Comparison of ENCODE assay signal across 34 cellular contexts in genomic region chr3:87710028-87710427, GRCh38.
"Had no signal": no experiment of that assay in that cellular context is flagged by ENCODE, and none has a peak within 500 bp of the region (broad histone marks: within the 10 kb centered on the region; RNA-seq: fewer than 3 reads in every experiment).

No MANE protein-coding gene starts in this region.

- DNase-seq: activated B cell treated with CpG ODN at 0.5 μM for 24 hours; activated CD4-positive, alpha-beta memory T cell treated with anti-CD3 and anti-CD28 coated beads for 36 hours; activated CD4-positive, alpha-beta T cell treated with anti-CD3 and anti-CD28 coated beads for 4 hours; activated CD4-positive, alpha-beta T cell treated with anti-CD3 and anti-CD28 coated beads, Interleukin-2, amount 10 ng/mL, durations not matched to agents 24 days and 14 days; activated CD4-positive, alpha-beta T cell treated with anti-CD3 and anti-CD28 coated beads, Interleukin-2, amount 50 U/mL, for 1 hour; activated CD4-positive, alpha-beta T cell treated with anti-CD3 and anti-CD28 coated beads, Interleukin-2, amount 50 U/mL, for 4 hours; activated CD4-positive, CD25-positive, alpha-beta regulatory T cell treated with anti-CD3 and anti-CD28 coated beads, Interleukin-2, amount 50 U/mL, for 72 hours; activated CD8-positive, alpha-beta memory T cell treated with anti-CD3 and anti-CD28 coated beads, Interleukin-2, amount 50 U/mL, for 4 hours; activated CD8-positive, alpha-beta T cell treated with anti-CD3 and anti-CD28 coated beads for 36 hours; activated effector memory CD4-positive, alpha-beta T cell treated with anti-CD3 and anti-CD28 coated beads, Interleukin-2, amount 50 U/mL, for 16 hours; activated gamma-delta T cell treated with Interleukin-2 at 50 U/mL for 16 hours; activated naive CD4-positive, alpha-beta T cell; activated naive CD4-positive, alpha-beta T cell treated with anti-CD3 and anti-CD28 coated beads for 36 hours; activated naive CD4-positive, alpha-beta T cell treated with anti-CD3 and anti-CD28 coated beads, Interleukin-2, amount 50 U/mL, for 16 hours; activated naive CD8-positive, alpha-beta T cell treated with anti-CD3 and anti-CD28 coated beads for 36 hours; activated T-cell treated with anti-CD3 and anti-CD28 coated beads for 4 hours; activated T-cell treated with anti-CD3 and anti-CD28 coated beads, Interleukin-2, amount 50 U/mL, for 1 hour; activated T-cell treated with anti-CD3 and anti-CD28 coated beads, Interleukin-2, amount 50 U/mL, for 4 hours; activated T-cell treated with anti-CD3 and anti-CD28 coated beads, Interleukin-2, amount 50 U/mL, for 72 hours; adrenal gland; amniotic stem cell; aorta; body of pancreas; brain microvascular endothelial cell; central memory CD4-positive, alpha-beta T cell; T-helper 2 cell; T-helper 9 cell had no signal

- H3K27ac ChIP-seq: adrenal gland, body of pancreas, brain microvascular endothelial cell, breast epithelium, VCaP had no signal

- H3K36me3 ChIP-seq: adrenal gland, brain microvascular endothelial cell, breast epithelium had no signal

- H3K4me1 Mint-ChIP-seq: activated B cell treated with CpG ODN at 0.5 μM for 24 hours; activated CD4-positive, alpha-beta T cell treated with anti-CD3 and anti-CD28 coated beads, Interleukin-2, amount 10 ng/mL, durations not matched to agents 24 days and 14 days; activated naive CD8-positive, alpha-beta T cell treated with anti-CD3 and anti-CD28 coated beads for 36 hours; activated T-helper 17 cell treated with anti-CD3 and anti-CD28 coated beads, Interleukin-2, amount 50 U/mL, for 72 hours had no signal

- ATAC-seq: activated CD8-positive, alpha-beta T cell treated with anti-CD3 and anti-CD28 coated beads for 36 hours; activated naive CD4-positive, alpha-beta T cell treated with anti-CD3 and anti-CD28 coated beads, Interleukin-2, amount 50 U/mL, for 72 hours; activated T-cell treated with anti-CD3 and anti-CD28 coated beads, Interleukin-2, amount 50 U/mL, for 4 hours; activated T-cell treated with anti-CD3 and anti-CD28 coated beads, Interleukin-2, amount 50 U/mL, for 72 hours; activated T-helper 17 cell treated with anti-CD3 and anti-CD28 coated beads, Interleukin-2, amount 50 U/mL, for 72 hours; body of pancreas had no signal

- H3K9me3 Mint-ChIP-seq: activated CD4-positive, alpha-beta T cell treated with anti-CD3 and anti-CD28 coated beads, Interleukin-2, amount 10 ng/mL, durations not matched to agents 24 days and 14 days; T-helper 1 cell treated with Interleukin-12 subunit alpha and Interleukin-12 subunit beta and Interleukin-4 antibody, amounts not matched to agents 30 μg/mL and 1 μg/mL, for 36 hours; T-helper 2 cell treated with Interferon-gamma antibody and Interleukin-4, amounts not matched to agents 5 μg/mL and 100 μg/mL, for 36 hours had no signal

- H3K27me3 Mint-ChIP-seq: activated B cell treated with CpG ODN at 0.5 μM for 24 hours; activated CD4-positive, alpha-beta memory T cell treated with anti-CD3 and anti-CD28 coated beads for 36 hours; activated CD4-positive, alpha-beta T cell treated with anti-CD3 and anti-CD28 coated beads, Interleukin-2, amount 10 ng/mL, durations not matched to agents 24 days and 14 days; activated CD8-positive, alpha-beta T cell treated with anti-CD3 and anti-CD28 coated beads for 36 hours had no signal

- H3K4me1 ChIP-seq: adrenal gland, body of pancreas, breast epithelium had no signal

- H3K9me3 ChIP-seq: adrenal gland, body of pancreas had no signal

- H3K36me3 Mint-ChIP-seq: activated CD4-positive, alpha-beta memory T cell treated with anti-CD3 and anti-CD28 coated beads for 36 hours; activated naive CD4-positive, alpha-beta T cell treated with anti-CD3 and anti-CD28 coated beads, Interleukin-2, amount 50 U/mL, for 72 hours; activated naive CD8-positive, alpha-beta T cell treated with anti-CD3 and anti-CD28 coated beads for 36 hours had no signal

- H3K4me3 Mint-ChIP-seq: activated B cell treated with CpG ODN at 0.5 μM for 24 hours; activated CD4-positive, alpha-beta memory T cell treated with anti-CD3 and anti-CD28 coated beads for 36 hours; activated CD4-positive, alpha-beta T cell treated with anti-CD3 and anti-CD28 coated beads, Interleukin-2, amount 10 ng/mL, durations not matched to agents 24 days and 14 days; activated CD8-positive, alpha-beta T cell treated with anti-CD3 and anti-CD28 coated beads for 36 hours; activated naive CD4-positive, alpha-beta T cell treated with anti-CD3 and anti-CD28 coated beads for 36 hours; activated naive CD8-positive, alpha-beta T cell treated with anti-CD3 and anti-CD28 coated beads for 36 hours; activated T-cell treated with anti-CD3 and anti-CD28 coated beads, Interleukin-2, amount 50 U/mL, for 4 hours; activated T-cell treated with anti-CD3 and anti-CD28 coated beads, Interleukin-2, amount 50 U/mL, for 72 hours; activated T-helper 1 cell treated with anti-CD3 and anti-CD28 coated beads, Interleukin-12 subunit alpha, Interleukin-12 subunit beta, Interleukin-2, Interleukin-4 antibody, amounts not matched to agents 30 ng/mL and 10 ng/mL and 1 ng/mL, durations not matched to agents 14 hours and 24 hours and 36 hours; activated T-helper 17 cell treated with anti-CD3 and anti-CD28 coated beads, Interleukin-2, amount 50 U/mL, for 72 hours; T-helper 1 cell treated with Interleukin-12 subunit alpha and Interleukin-12 subunit beta and Interleukin-4 antibody, amounts not matched to agents 30 μg/mL and 1 μg/mL, for 36 hours; T-helper 2 cell treated with Interferon-gamma antibody and Interleukin-4, amounts not matched to agents 5 μg/mL and 100 μg/mL, for 36 hours had no signal

- H3K27me3 ChIP-seq: adrenal gland, body of pancreas, brain microvascular endothelial cell, breast epithelium had no signal

- H3K4me3 ChIP-seq: adrenal gland, body of pancreas, breast epithelium had no signal

- H3K27ac Mint-ChIP-seq: activated B cell treated with CpG ODN at 0.5 μM for 24 hours; activated CD4-positive, alpha-beta memory T cell treated with anti-CD3 and anti-CD28 coated beads for 36 hours; activated CD4-positive, alpha-beta T cell treated with anti-CD3 and anti-CD28 coated beads, Interleukin-2, amount 10 ng/mL, durations not matched to agents 24 days and 14 days; activated CD8-positive, alpha-beta T cell treated with anti-CD3 and anti-CD28 coated beads for 36 hours; activated naive CD4-positive, alpha-beta T cell treated with anti-CD3 and anti-CD28 coated beads for 36 hours; activated naive CD4-positive, alpha-beta T cell treated with anti-CD3 and anti-CD28 coated beads, Interleukin-2, amount 50 U/mL, for 72 hours; activated naive CD8-positive, alpha-beta T cell treated with anti-CD3 and anti-CD28 coated beads for 36 hours; activated T-cell treated with anti-CD3 and anti-CD28 coated beads, Interleukin-2, amount 50 U/mL, for 72 hours; activated T-helper 1 cell treated with anti-CD3 and anti-CD28 coated beads, Interleukin-12 subunit alpha, Interleukin-12 subunit beta, Interleukin-2, Interleukin-4 antibody, amounts not matched to agents 30 ng/mL and 10 ng/mL and 1 ng/mL, durations not matched to agents 14 hours and 24 hours and 36 hours; activated T-helper 17 cell treated with anti-CD3 and anti-CD28 coated beads, Interleukin-2, amount 50 U/mL, for 72 hours; T-helper 1 cell treated with Interleukin-12 subunit alpha and Interleukin-12 subunit beta and Interleukin-4 antibody, amounts not matched to agents 30 μg/mL and 1 μg/mL, for 36 hours; T-helper 2 cell treated with Interferon-gamma antibody and Interleukin-4, amounts not matched to agents 5 μg/mL and 100 μg/mL, for 36 hours had no signal
